In genomic region chr18:43780782-43781340, GRCh38 we compare ENCODE assay signal across 20 cellular contexts.
A peak's percentile ranks its signal among the peaks of the same experiment; 100 is the strongest.
DNase-seq lines count a peak whose midpoint lies in the region; ATAC-seq, FAIRE-seq and TF ChIP-seq lines count a peak whose summit lies in the region.
"Had no signal": no experiment of that assay in that cellular context is flagged by ENCODE, and none has a peak within 500 bp of the region (broad histone marks: within the 10 kb centered on the region; RNA-seq: fewer than 3 reads in every experiment).

No MANE protein-coding gene starts in this region.

- no peaks in the 10 kb centered on the region for H3K4me1 ChIP-seq in osteoblast (ENCODE audit: insufficient read depth, low read length)
- H3K4me1 ChIP-seq: gastrocnemius medialis had no signal

- H3K9me3 ChIP-seq in osteoblast (ENCODE audit: low read depth, low read length), result no peaks in the 10 kb centered on the region
- H3K9me3 ChIP-seq: gastrocnemius medialis had no signal

- TF ChIP-seq CTCF in epithelial cell of proximal tubule (conservative IDR thresholded peaks at IDR 0.05; ENCODE audit: low read depth, low read length) (no peak), osteoblast (IDR thresholded peaks at IDR 0.05; ENCODE audit: extremely low read depth, low read depth, low read length) (no peak)

- no peaks in the 10 kb centered on the region for H3K36me3 ChIP-seq in osteoblast (ENCODE audit: insufficient read depth, low read length)
- H3K36me3 ChIP-seq: gastrocnemius medialis had no signal

- no peak overlapping the region for H2AFZ ChIP-seq in osteoblast (ENCODE audit: low read length)

- no peak for FAIRE-seq in RCC 7860 (lab: Jason Lieb, UNC)
- FAIRE-seq: GM18507 had no signal

- no peaks in the 10 kb centered on the region for H3K79me2 ChIP-seq in osteoblast (ENCODE audit: insufficient read depth, low read length)

- ATAC-seq in GM19324 (IDR thresholded peaks at IDR 0.05; ENCODE audit: low FRiP score, unreplicated experiment), result no peak
- ATAC-seq: activated naive CD8-positive, alpha-beta T cell treated with anti-CD3 and anti-CD28 coated beads, Interleukin-2, amount 50 U/mL, for 24 hours; gastrocnemius medialis; Right ventricle myocardium inferior had no signal

- H3K4me3 ChIP-seq in epithelial cell of proximal tubule (ENCODE audit: low read depth, low read length), result no peak overlapping the region
- no peak overlapping the region for H3K4me3 ChIP-seq in osteoblast (ENCODE audit: insufficient read depth, low read length)
- H3K4me3 ChIP-seq: gastrocnemius medialis had no signal

- no peaks in the 10 kb centered on the region for H3K27me3 ChIP-seq in osteoblast (ENCODE audit: insufficient read depth, low read length)
- H3K27me3 ChIP-seq: gastrocnemius medialis had no signal

- no peak overlapping the region for H3K27ac ChIP-seq in osteoblast (ENCODE audit: low read depth, low read length)
- H3K27ac ChIP-seq: gastrocnemius medialis had no signal

- H3K4me2 ChIP-seq in osteoblast (ENCODE audit: insufficient read depth, low read length), result peak overlapping the region; percentile 8

- DNase-seq in EH (ENCODE audit: low read depth) (peak; percentile 77), RCC 7860 (ENCODE audit: low spot score) (peak; percentile 31), epithelial cell of proximal tubule (ENCODE audit: low read depth) (peak; percentile 12), osteoblast (ENCODE audit: insufficient read length, low spot score, missing footprints) (no peak), T1000 (lab: John Stamatoyannopoulos, UW) (no peak), DMS114 treated with DMSO at 0.1 percent for 48 hours (lab: John Stamatoyannopoulos, UW; ENCODE audit: unreplicated experiment) (no peak)
- DNase-seq in stimulated activated CD8-positive, alpha-beta memory T cell treated with anti-CD3 and anti-CD28 coated beads, Interleukin-4, amount 100 ng/mL, for 48 hours, result no peak
- DNase-seq: activated CD4-positive, alpha-beta T cell treated with anti-CD3 and anti-CD28 coated beads, Interleukin-2, amount 10 ng/mL, durations not matched to agents 24 days and 14 days; activated naive CD8-positive, alpha-beta T cell treated with anti-CD3 and anti-CD28 coated beads, Interleukin-2, amount 50 U/mL, for 24 hours; activated T-cell treated with anti-CD3 and anti-CD28 coated beads, Interleukin-2, amount 50 U/mL, for 48 hours; CD4-positive, alpha-beta T cell; dermis blood vessel endothelial cell; gastrocnemius medialis; H7; immature natural killer cell; NCI-H2029 treated with DMSO at 0.1 percent for 48 hours; NCI-H774 had no signal

- H4K20me1 ChIP-seq in osteoblast (ENCODE audit: insufficient read depth, low read length), result no peaks in the 10 kb centered on the region

Comparison
In these comparisons a context has a peak if more than half of its experiments do, and no peak if none do; other contexts are left out.
1. DNase-seq: peak in EH (single experiment), RCC 7860 (single experiment) and epithelial cell of proximal tubule (single experiment); none in osteoblast (single experiment), stimulated activated CD8-positive, alpha-beta memory T cell treated with anti-CD3 and anti-CD28 coated beads, Interleukin-4, amount 100 ng/mL, for 48 hours (single experiment), T1000 (single experiment) and DMS114 treated with DMSO at 0.1 percent for 48 hours (single experiment).